9 cellular contexts compared by ENCODE assay signal in the genomic region with DNA sequence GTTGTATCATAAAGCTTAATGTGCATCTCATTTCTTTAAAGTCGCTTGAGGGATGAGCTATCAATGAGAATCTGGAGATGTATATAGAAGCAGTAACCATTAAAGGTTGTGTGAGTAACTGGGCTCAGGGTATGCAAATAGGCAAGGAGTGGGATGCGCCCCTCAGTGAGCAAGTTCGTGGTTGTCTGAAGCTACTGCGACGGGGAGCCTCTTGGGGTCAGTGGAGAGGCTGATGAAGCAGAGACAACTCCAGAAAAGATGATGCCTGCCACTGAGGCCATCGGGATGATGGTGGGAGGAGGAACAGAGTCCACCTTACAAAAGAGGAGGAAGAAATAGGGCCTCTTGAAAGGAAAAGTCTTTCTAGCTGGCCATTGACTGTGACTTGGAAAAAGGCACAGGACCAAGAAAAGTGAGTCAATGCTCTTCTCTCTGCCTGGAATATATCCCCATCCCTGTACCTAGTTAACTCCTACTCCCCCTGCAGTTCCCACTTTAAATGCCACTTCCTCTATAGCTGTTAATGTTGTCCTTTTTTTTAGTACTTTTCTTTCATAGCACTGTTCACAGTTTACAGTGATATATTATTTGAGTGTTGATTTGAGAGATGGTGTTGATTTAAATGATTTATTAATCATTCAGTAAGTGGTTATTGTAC. TPM values are rescaled to one million over a fixed set of nuclear protein-coding genes. Genes with fewer than 3 reads are reported as not detected.
DNase-seq lines count a peak whose midpoint lies in the region; ATAC-seq and TF ChIP-seq lines count a peak whose summit lies in the region.
"Had no signal": no experiment of that assay in that cellular context is flagged by ENCODE, and none has a peak within 500 bp of the region (broad histone marks: within the 10 kb centered on the region; RNA-seq: fewer than 3 reads in every experiment).

No MANE protein-coding gene starts in this region.

- peak; percentile 66 for ATAC-seq in GM18517 (IDR thresholded peaks at IDR 0.05; ENCODE audit: unreplicated experiment)
- ATAC-seq in GM21528 (IDR thresholded peaks at IDR 0.05; ENCODE audit: low FRiP score, unreplicated experiment): peak; percentile 93
- peak; percentile 86 for ATAC-seq in HG03378 (IDR thresholded peaks at IDR 0.05; ENCODE audit: unreplicated experiment)
- no peak for ATAC-seq in heart right ventricle

- no peak for TF ChIP-seq CTCF in heart right ventricle (IDR thresholded peaks at IDR 0.05)

- no peaks in the 10 kb centered on the region for H3K36me3 ChIP-seq in iPS DF 6.9 (ENCODE audit: control insufficient read depth, insufficient read depth, low read length)
- no peaks in the 10 kb centered on the region for H3K36me3 ChIP-seq in heart right ventricle

- WGBS in iPS DF 6.9 (ENCODE audit: insufficient coverage, insufficient read length): no CpG with 5 or more reads among the region's 6 CpGs
- 52 to 58% methylated on average over 6 of the region's 6 CpGs for WGBS in heart right ventricle, 2 donors

- H3K27ac ChIP-seq in iPS DF 6.9 (ENCODE audit: low read length) (no peak overlapping the region), heart right ventricle (no peak overlapping the region)

- H3K4me1 ChIP-seq in iPS DF 6.9 (ENCODE audit: control insufficient read depth, insufficient read depth, low read length) (no peaks in the 10 kb centered on the region), heart right ventricle (no peaks in the 10 kb centered on the region)

- peak; percentile 20 for DNase-seq in iPS DF 6.9 (ENCODE audit: low read depth, low spot score)
- DNase-seq in activated CD8-positive, alpha-beta memory T cell treated with anti-CD3 and anti-CD28 coated beads, Interleukin-2, amount 50 U/mL, for 48 hours: no peak
- DNase-seq in KG1 (lab: John Stamatoyannopoulos, UW): no peak
- DNase-seq in heart right ventricle: no peak
- no peak for DNase-seq in GDM1 (lab: John Stamatoyannopoulos, UW)
- DNase-seq: stimulated activated CD8-positive, alpha-beta memory T cell treated with anti-CD3 and anti-CD28 coated beads, Interleukin-4, amount 100 ng/mL, for 48 hours had no signal

- intact Hi-C loops in heart right ventricle (cut with DNase I): no loop called here

- H3K4me3 ChIP-seq in iPS DF 6.9 (ENCODE audit: low read length) (no peak overlapping the region), heart right ventricle (no peak overlapping the region)

- H3K9me3 ChIP-seq in iPS DF 6.9 (ENCODE audit: control insufficient read depth, insufficient read depth, low read length): no peaks in the 10 kb centered on the region
- peaks cover 0 to 10% (median 0%) of the 10 kb centered on the region in 11 donors for H3K9me3 ChIP-seq in heart right ventricle

- H3K27me3 ChIP-seq in iPS DF 6.9 (ENCODE audit: control insufficient read depth, insufficient read depth, low read length) (no peaks in the 10 kb centered on the region), heart right ventricle (no peaks in the 10 kb centered on the region)

RNA-seq across cellular contexts. Expression of gene LSM6, which starts 51.4 kb away (rescaled TPM):
- 10 to 100 TPM in 9 of 10 donors, 1 to 10 TPM in 1; 8.7 to 18.0 (median 11.8) TPM for total RNA-seq in heart right ventricle
- polyA plus RNA-seq in heart right ventricle: 10 to 100 TPM in 1 of 2 donors, 1 to 10 TPM in 1; 9.9 to 24.4 TPM

Comparison
In these comparisons a context has a peak if more than half of its experiments do, and no peak if none do; other contexts are left out.
1. ATAC-seq: peak in GM18517 (single experiment), GM21528 (single experiment) and HG03378 (single experiment); none in heart right ventricle (0 of 8).